Comparison of ENCODE assay signal across 12 cellular contexts in the genomic region with DNA sequence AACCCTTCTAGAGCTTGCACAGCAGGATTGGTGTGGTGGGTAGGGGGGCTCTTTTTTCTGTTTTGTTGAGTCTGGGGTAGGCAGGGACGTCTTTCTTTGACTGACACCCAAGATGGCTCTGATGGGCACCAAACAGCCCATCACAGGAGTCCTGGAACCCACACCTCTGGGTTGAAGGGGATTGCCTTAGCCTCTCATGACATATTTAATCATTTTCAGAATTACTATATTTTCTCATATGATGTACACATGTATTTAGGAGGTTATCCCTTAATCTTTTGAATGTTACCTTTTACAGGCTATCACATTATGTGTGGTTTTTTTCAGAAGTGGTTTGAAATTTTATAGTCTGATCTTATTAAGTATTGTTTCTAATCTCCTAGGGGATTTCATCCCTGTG.
DNase-seq lines count a peak whose midpoint lies in the region; ATAC-seq and TF ChIP-seq lines count a peak whose summit lies in the region.
"Had no signal": no experiment of that assay in that cellular context is flagged by ENCODE, and none has a peak within 500 bp of the region (broad histone marks: within the 10 kb centered on the region; RNA-seq: fewer than 3 reads in every experiment).

No MANE protein-coding gene starts in this region.

- TF ChIP-seq CTCF in activated CD8-positive, alpha-beta T cell treated with anti-CD3 and anti-CD28 coated beads for 36 hours (IDR thresholded peaks at IDR 0.05): no peak

- DNase-seq in activated CD8-positive, alpha-beta T cell treated with anti-CD3 and anti-CD28 coated beads for 36 hours: peak; percentile 17
- DNase-seq in activated CD8-positive, alpha-beta T cell treated with anti-CD3 and anti-CD28 coated beads, Interleukin-2, amount 10 ng/mL, durations not matched to agents 7 days and 5 days: no peak
- DNase-seq in activated naive CD8-positive, alpha-beta T cell treated with anti-CD3 and anti-CD28 coated beads, Interleukin-2, amount 50 U/mL, for 24 hours: no peak
- DNase-seq in activated naive CD8-positive, alpha-beta T cell treated with anti-CD3 and anti-CD28 coated beads for 36 hours: no peak
- peak; percentile 24 for DNase-seq in T-helper 2 cell treated with Interferon-gamma antibody and Interleukin-4, amounts not matched to agents 5 μg/mL and 100 μg/mL, for 36 hours (ENCODE audit: low spot score)
- DNase-seq in T-cell: no peak
- DNase-seq: ACHN; CD4-positive, CD25-positive, alpha-beta regulatory T cell; DMS53; HCEC 1CT; HFFc6 had no signal

- H3K4me1 Mint-ChIP-seq in activated CD8-positive, alpha-beta T cell treated with anti-CD3 and anti-CD28 coated beads for 36 hours (ENCODE audit: low read depth): peaks cover 59% of the 10 kb centered on the region
- peaks cover 54% of the 10 kb centered on the region for H3K4me1 Mint-ChIP-seq in activated CD8-positive, alpha-beta T cell treated with anti-CD3 and anti-CD28 coated beads, Interleukin-2, amount 10 ng/mL, durations not matched to agents 7 days and 5 days (ENCODE audit: low read depth)
- H3K4me1 Mint-ChIP-seq in activated naive CD8-positive, alpha-beta T cell treated with anti-CD3 and anti-CD28 coated beads, Interleukin-2, amount 50 U/mL, for 24 hours: peaks cover 63% of the 10 kb centered on the region
- H3K4me1 Mint-ChIP-seq in activated naive CD8-positive, alpha-beta T cell treated with anti-CD3 and anti-CD28 coated beads for 36 hours: peaks cover 56% of the 10 kb centered on the region
- H3K4me1 Mint-ChIP-seq in T-helper 2 cell treated with Interferon-gamma antibody and Interleukin-4, amounts not matched to agents 5 μg/mL and 100 μg/mL, for 36 hours (ENCODE audit: low read depth): peaks cover 50% of the 10 kb centered on the region
- H3K4me1 Mint-ChIP-seq in T-cell: peaks cover 15 to 60% (median 54%) of the 10 kb centered on the region in 3 donors

- H3K27ac Mint-ChIP-seq in activated CD8-positive, alpha-beta T cell treated with anti-CD3 and anti-CD28 coated beads for 36 hours: no peak overlapping the region
- no peak overlapping the region for H3K27ac Mint-ChIP-seq in activated CD8-positive, alpha-beta T cell treated with anti-CD3 and anti-CD28 coated beads, Interleukin-2, amount 10 ng/mL, durations not matched to agents 7 days and 5 days
- no peak overlapping the region for H3K27ac Mint-ChIP-seq in activated naive CD8-positive, alpha-beta T cell treated with anti-CD3 and anti-CD28 coated beads, Interleukin-2, amount 50 U/mL, for 24 hours
- H3K27ac Mint-ChIP-seq in activated naive CD8-positive, alpha-beta T cell treated with anti-CD3 and anti-CD28 coated beads for 36 hours: no peak overlapping the region
- no peak overlapping the region for H3K27ac Mint-ChIP-seq in T-helper 2 cell treated with Interferon-gamma antibody and Interleukin-4, amounts not matched to agents 5 μg/mL and 100 μg/mL, for 36 hours
- H3K27ac Mint-ChIP-seq in T-cell: no peak overlapping the region
- H3K27ac Mint-ChIP-seq: HFFc6 had no signal

- intact Hi-C loops in activated CD8-positive, alpha-beta T cell treated with anti-CD3 and anti-CD28 coated beads for 36 hours (cut with micrococcal nuclease): no loop called here

- H3K4me3 Mint-ChIP-seq in activated CD8-positive, alpha-beta T cell treated with anti-CD3 and anti-CD28 coated beads for 36 hours: no peak overlapping the region
- no peak overlapping the region for H3K4me3 Mint-ChIP-seq in activated CD8-positive, alpha-beta T cell treated with anti-CD3 and anti-CD28 coated beads, Interleukin-2, amount 10 ng/mL, durations not matched to agents 7 days and 5 days
- H3K4me3 Mint-ChIP-seq in activated naive CD8-positive, alpha-beta T cell treated with anti-CD3 and anti-CD28 coated beads, Interleukin-2, amount 50 U/mL, for 24 hours: no peak overlapping the region
- H3K4me3 Mint-ChIP-seq in activated naive CD8-positive, alpha-beta T cell treated with anti-CD3 and anti-CD28 coated beads for 36 hours: no peak overlapping the region
- no peak overlapping the region for H3K4me3 Mint-ChIP-seq in T-helper 2 cell treated with Interferon-gamma antibody and Interleukin-4, amounts not matched to agents 5 μg/mL and 100 μg/mL, for 36 hours
- H3K4me3 Mint-ChIP-seq in T-cell: no peak overlapping the region
- H3K4me3 Mint-ChIP-seq: CD4-positive, CD25-positive, alpha-beta regulatory T cell; HFFc6 had no signal

- POLR2A ChIA-PET in activated CD8-positive, alpha-beta T cell treated with anti-CD3 and anti-CD28 coated beads for 36 hours (lab: Charles Lee): no interaction called here
- POLR2A ChIA-PET in activated CD8-positive, alpha-beta T cell treated with anti-CD3 and anti-CD28 coated beads, Interleukin-2, amount 10 ng/mL, durations not matched to agents 7 days and 5 days (lab: Charles Lee): no interaction called here
- POLR2A ChIA-PET in T-cell (lab: Charles Lee): no interaction called here

- ATAC-seq in activated CD8-positive, alpha-beta T cell treated with anti-CD3 and anti-CD28 coated beads for 36 hours: peak; percentile 29
- no peak for ATAC-seq in activated CD8-positive, alpha-beta T cell treated with anti-CD3 and anti-CD28 coated beads, Interleukin-2, amount 10 ng/mL, durations not matched to agents 7 days and 5 days
- peak; percentile 21 for ATAC-seq in activated naive CD8-positive, alpha-beta T cell treated with anti-CD3 and anti-CD28 coated beads, Interleukin-2, amount 50 U/mL, for 24 hours
- ATAC-seq in HG02884 (IDR thresholded peaks at IDR 0.05; ENCODE audit: unreplicated experiment) (no peak), T-cell (replicated peaks in 1 of 4) (no peak)

- no peaks in the 10 kb centered on the region for H3K9me3 Mint-ChIP-seq in activated CD8-positive, alpha-beta T cell treated with anti-CD3 and anti-CD28 coated beads for 36 hours
- no peaks in the 10 kb centered on the region for H3K9me3 Mint-ChIP-seq in activated CD8-positive, alpha-beta T cell treated with anti-CD3 and anti-CD28 coated beads, Interleukin-2, amount 10 ng/mL, durations not matched to agents 7 days and 5 days (ENCODE audit: insufficient read depth)
- no peaks in the 10 kb centered on the region for H3K9me3 Mint-ChIP-seq in activated naive CD8-positive, alpha-beta T cell treated with anti-CD3 and anti-CD28 coated beads, Interleukin-2, amount 50 U/mL, for 24 hours
- no peaks in the 10 kb centered on the region for H3K9me3 Mint-ChIP-seq in activated naive CD8-positive, alpha-beta T cell treated with anti-CD3 and anti-CD28 coated beads for 36 hours
- no peaks in the 10 kb centered on the region for H3K9me3 Mint-ChIP-seq in T-helper 2 cell treated with Interferon-gamma antibody and Interleukin-4, amounts not matched to agents 5 μg/mL and 100 μg/mL, for 36 hours
- no peaks in the 10 kb centered on the region for H3K9me3 Mint-ChIP-seq in T-cell
- H3K9me3 Mint-ChIP-seq: CD4-positive, CD25-positive, alpha-beta regulatory T cell; HFFc6 had no signal

- no peaks in the 10 kb centered on the region for H3K27me3 Mint-ChIP-seq in activated CD8-positive, alpha-beta T cell treated with anti-CD3 and anti-CD28 coated beads for 36 hours
- H3K27me3 Mint-ChIP-seq in activated CD8-positive, alpha-beta T cell treated with anti-CD3 and anti-CD28 coated beads, Interleukin-2, amount 10 ng/mL, durations not matched to agents 7 days and 5 days (ENCODE audit: low read depth): no peaks in the 10 kb centered on the region
- no peaks in the 10 kb centered on the region for H3K27me3 Mint-ChIP-seq in activated naive CD8-positive, alpha-beta T cell treated with anti-CD3 and anti-CD28 coated beads, Interleukin-2, amount 50 U/mL, for 24 hours
- no peaks in the 10 kb centered on the region for H3K27me3 Mint-ChIP-seq in activated naive CD8-positive, alpha-beta T cell treated with anti-CD3 and anti-CD28 coated beads for 36 hours
- no peaks in the 10 kb centered on the region for H3K27me3 Mint-ChIP-seq in T-helper 2 cell treated with Interferon-gamma antibody and Interleukin-4, amounts not matched to agents 5 μg/mL and 100 μg/mL, for 36 hours (ENCODE audit: low read depth)
- no peaks in the 10 kb centered on the region for H3K27me3 Mint-ChIP-seq in T-cell
- H3K27me3 Mint-ChIP-seq: CD4-positive, CD25-positive, alpha-beta regulatory T cell had no signal

- peaks cover 21% of the 10 kb centered on the region for H3K36me3 Mint-ChIP-seq in activated CD8-positive, alpha-beta T cell treated with anti-CD3 and anti-CD28 coated beads for 36 hours (ENCODE audit: low read depth)
- H3K36me3 Mint-ChIP-seq in activated CD8-positive, alpha-beta T cell treated with anti-CD3 and anti-CD28 coated beads, Interleukin-2, amount 10 ng/mL, durations not matched to agents 7 days and 5 days (ENCODE audit: low read depth): peaks cover 14% of the 10 kb centered on the region
- peaks cover 22% of the 10 kb centered on the region for H3K36me3 Mint-ChIP-seq in activated naive CD8-positive, alpha-beta T cell treated with anti-CD3 and anti-CD28 coated beads, Interleukin-2, amount 50 U/mL, for 24 hours (ENCODE audit: low read depth)
- H3K36me3 Mint-ChIP-seq in activated naive CD8-positive, alpha-beta T cell treated with anti-CD3 and anti-CD28 coated beads for 36 hours: peaks cover 16% of the 10 kb centered on the region
- peaks cover 16% of the 10 kb centered on the region for H3K36me3 Mint-ChIP-seq in T-helper 2 cell treated with Interferon-gamma antibody and Interleukin-4, amounts not matched to agents 5 μg/mL and 100 μg/mL, for 36 hours (ENCODE audit: low read depth)
- peaks cover 28% of the 10 kb centered on the region for H3K36me3 Mint-ChIP-seq in T-cell

- CTCF ChIA-PET in activated CD8-positive, alpha-beta T cell treated with anti-CD3 and anti-CD28 coated beads for 36 hours (lab: Charles Lee): interaction anchor here (1.1 kb wide), 1 partner anchor 658 kb away, joined by 3 read pairs; no protein-coding TSS in a partner anchor
- CTCF ChIA-PET in activated CD8-positive, alpha-beta T cell treated with anti-CD3 and anti-CD28 coated beads, Interleukin-2, amount 10 ng/mL, durations not matched to agents 7 days and 5 days (lab: Charles Lee): interaction anchor here (1.1 kb wide), 1 partner anchor 92 kb away, joined by 5 read pairs; no protein-coding TSS in a partner anchor
- CTCF ChIA-PET in T-cell (lab: Charles Lee): no interaction called here

Comparison
In these comparisons a context has a peak if more than half of its experiments do, and no peak if none do; other contexts are left out.
1. ATAC-seq: peak in activated CD8-positive, alpha-beta T cell treated with anti-CD3 and anti-CD28 coated beads for 36 hours (single experiment) and activated naive CD8-positive, alpha-beta T cell treated with anti-CD3 and anti-CD28 coated beads, Interleukin-2, amount 50 U/mL, for 24 hours (single experiment); none in activated CD8-positive, alpha-beta T cell treated with anti-CD3 and anti-CD28 coated beads, Interleukin-2, amount 10 ng/mL, durations not matched to agents 7 days and 5 days (single experiment), HG02884 (single experiment) and T-cell (0 of 4).
2. DNase-seq: peak in activated CD8-positive, alpha-beta T cell treated with anti-CD3 and anti-CD28 coated beads for 36 hours (single experiment) and T-helper 2 cell treated with Interferon-gamma antibody and Interleukin-4, amounts not matched to agents 5 μg/mL and 100 μg/mL, for 36 hours (single experiment); none in activated CD8-positive, alpha-beta T cell treated with anti-CD3 and anti-CD28 coated beads, Interleukin-2, amount 10 ng/mL, durations not matched to agents 7 days and 5 days (single experiment), activated naive CD8-positive, alpha-beta T cell treated with anti-CD3 and anti-CD28 coated beads, Interleukin-2, amount 50 U/mL, for 24 hours (single experiment), activated naive CD8-positive, alpha-beta T cell treated with anti-CD3 and anti-CD28 coated beads for 36 hours (single experiment) and T-cell (0 of 34).
3. CTCF ChIA-PET loops: an anchor here in activated CD8-positive, alpha-beta T cell treated with anti-CD3 and anti-CD28 coated beads for 36 hours (1.1 kb wide) and activated CD8-positive, alpha-beta T cell treated with anti-CD3 and anti-CD28 coated beads, Interleukin-2, amount 10 ng/mL, durations not matched to agents 7 days and 5 days (1.1 kb wide); none called in T-cell.